8 cellular contexts compared by ENCODE assay signal in the genomic region with DNA sequence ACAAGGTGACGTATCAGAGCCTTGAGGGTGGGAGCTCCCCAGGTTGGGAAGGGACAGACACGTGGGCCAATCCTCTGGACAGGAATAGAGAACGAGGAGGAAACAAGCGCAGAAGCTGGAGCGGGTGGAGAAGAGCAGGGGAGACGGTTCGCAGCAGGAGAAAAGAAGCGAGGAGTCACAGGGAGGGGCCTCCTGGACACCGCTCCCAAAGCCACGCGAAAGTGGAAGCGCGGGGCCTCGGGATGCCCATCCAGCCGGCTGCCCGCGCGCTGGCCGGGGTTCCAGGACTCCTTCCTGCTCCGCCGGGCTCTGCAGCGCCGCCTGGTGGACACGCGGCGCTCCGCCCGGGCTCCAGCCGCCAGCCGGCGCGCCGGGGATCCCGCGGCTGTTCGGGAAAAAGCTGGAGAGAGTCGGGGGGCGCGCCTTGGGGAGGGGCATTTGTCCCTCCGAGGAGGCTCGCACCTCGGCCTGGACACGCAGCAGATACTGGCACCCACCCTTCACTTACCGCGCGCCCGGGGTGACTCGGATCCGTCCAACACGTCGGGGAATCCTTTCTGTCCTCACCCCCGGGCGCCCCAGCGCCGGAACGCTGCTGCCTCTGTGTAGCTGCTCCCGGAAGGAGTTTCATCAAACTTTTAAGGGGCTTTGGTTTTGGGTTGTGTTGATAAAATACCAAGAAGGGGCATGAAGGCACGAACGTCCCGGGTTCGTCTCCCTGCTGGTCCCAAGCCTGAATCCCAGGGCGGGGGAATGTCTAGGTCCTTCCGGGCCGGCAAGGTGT. TPM values are rescaled to one million over a fixed set of nuclear protein-coding genes. Genes with fewer than 3 reads are reported as not detected.
DNase-seq lines count a peak whose midpoint lies in the region; ATAC-seq and TF ChIP-seq lines count a peak whose summit lies in the region.

No MANE protein-coding gene starts in this region.

- H3K4me3 Mint-ChIP-seq in activated CD4-positive, alpha-beta T cell treated with anti-CD3 and anti-CD28 coated beads, Interleukin-2, amount 10 ng/mL, durations not matched to agents 24 days and 14 days, result peak overlapping the region; percentile 11
- no peak overlapping the region for H3K4me3 Mint-ChIP-seq in activated CD8-positive, alpha-beta T cell treated with anti-CD3 and anti-CD28 coated beads, Interleukin-2, amount 10 ng/mL, durations not matched to agents 7 days and 5 days

- DNase-seq in activated CD4-positive, alpha-beta T cell treated with anti-CD3 and anti-CD28 coated beads, Interleukin-2, amount 10 ng/mL, durations not matched to agents 24 days and 14 days, result peak; percentile 74
- no peak for DNase-seq in activated CD4-positive, alpha-beta T cell treated with anti-CD3 and anti-CD28 coated beads, Interleukin-2, amount 50 U/mL, for 1 hour
- no peak for DNase-seq in activated CD8-positive, alpha-beta T cell treated with anti-CD3 and anti-CD28 coated beads, Interleukin-2, amount 10 ng/mL, durations not matched to agents 7 days and 5 days
- DNase-seq in cardiac muscle cell (ENCODE audit: low read depth in 1 of 2, low spot score in 1 of 2), result peak; percentile 67 to 81
- peak; percentile 32 for DNase-seq in prostate gland (ENCODE audit: low spot score)
- no peak for DNase-seq in NCI-H2227 treated with DMSO at 0.1 percent for 48 hours (lab: John Stamatoyannopoulos, UW)
- no peak for DNase-seq in NCI-H1048 (lab: John Stamatoyannopoulos, UW)

- H3K27ac Mint-ChIP-seq in activated CD4-positive, alpha-beta T cell treated with anti-CD3 and anti-CD28 coated beads, Interleukin-2, amount 10 ng/mL, durations not matched to agents 24 days and 14 days, result peak overlapping the region; percentile 59
- H3K27ac Mint-ChIP-seq in activated CD8-positive, alpha-beta T cell treated with anti-CD3 and anti-CD28 coated beads, Interleukin-2, amount 10 ng/mL, durations not matched to agents 7 days and 5 days, result no peak overlapping the region

- H3K36me3 Mint-ChIP-seq in activated CD4-positive, alpha-beta T cell treated with anti-CD3 and anti-CD28 coated beads, Interleukin-2, amount 10 ng/mL, durations not matched to agents 24 days and 14 days (ENCODE audit: low read depth), result peaks cover 3% of the 10 kb centered on the region
- H3K36me3 Mint-ChIP-seq in activated CD8-positive, alpha-beta T cell treated with anti-CD3 and anti-CD28 coated beads, Interleukin-2, amount 10 ng/mL, durations not matched to agents 7 days and 5 days (ENCODE audit: low read depth), result no peaks in the 10 kb centered on the region

- peaks cover 81% of the 10 kb centered on the region for H3K27me3 ChIP-seq in cardiac muscle cell
- no peaks in the 10 kb centered on the region for H3K27me3 ChIP-seq in prostate gland (replicated peaks; ENCODE audit: insufficient read depth)

- intact Hi-C loops in activated CD4-positive, alpha-beta T cell treated with anti-CD3 and anti-CD28 coated beads, Interleukin-2, amount 10 ng/mL, durations not matched to agents 24 days and 14 days (cut with micrococcal nuclease), result loop anchor here (5.0 kb wide), 1 partner anchor 642 kb away; no protein-coding TSS in a partner anchor
- intact Hi-C loops in prostate gland (cut with DNase I), result loop anchor here (1.0 to 10.0 kb wide), 3 partner anchors 100 to 847 kb away; no protein-coding TSS in a partner anchor

- H3K4me1 ChIP-seq in cardiac muscle cell (ENCODE audit: low read depth) (no peaks in the 10 kb centered on the region), prostate gland (replicated peaks) (peaks cover 5% of the 10 kb centered on the region)

- peaks cover 6% of the 10 kb centered on the region for H3K36me3 ChIP-seq in cardiac muscle cell
- peaks cover 0 to 14% of the 10 kb centered on the region in 2 donors for H3K36me3 ChIP-seq in prostate gland

- TF ChIP-seq CTCF in cardiac muscle cell (IDR thresholded peaks at IDR 0.05; ENCODE audit: low read depth, low read length) (peak; percentile 86), prostate gland (IDR thresholded peaks at IDR 0.05) (peak; percentile 83 to 94 (median 90))

- POLR2A ChIA-PET in activated CD8-positive, alpha-beta T cell treated with anti-CD3 and anti-CD28 coated beads, Interleukin-2, amount 10 ng/mL, durations not matched to agents 7 days and 5 days (lab: Charles Lee), result no interaction called here

- ATAC-seq in activated CD8-positive, alpha-beta T cell treated with anti-CD3 and anti-CD28 coated beads, Interleukin-2, amount 10 ng/mL, durations not matched to agents 7 days and 5 days, result peak; percentile 59
- ATAC-seq in HG02852 (IDR thresholded peaks at IDR 0.05; ENCODE audit: unreplicated experiment), result no peak

- H3K27me3 Mint-ChIP-seq in activated CD4-positive, alpha-beta T cell treated with anti-CD3 and anti-CD28 coated beads, Interleukin-2, amount 10 ng/mL, durations not matched to agents 24 days and 14 days, result peaks cover 50% of the 10 kb centered on the region
- H3K27me3 Mint-ChIP-seq in activated CD8-positive, alpha-beta T cell treated with anti-CD3 and anti-CD28 coated beads, Interleukin-2, amount 10 ng/mL, durations not matched to agents 7 days and 5 days (ENCODE audit: low read depth), result peaks cover 42% of the 10 kb centered on the region

- no peaks in the 10 kb centered on the region for H3K9me3 Mint-ChIP-seq in activated CD4-positive, alpha-beta T cell treated with anti-CD3 and anti-CD28 coated beads, Interleukin-2, amount 10 ng/mL, durations not matched to agents 24 days and 14 days
- no peaks in the 10 kb centered on the region for H3K9me3 Mint-ChIP-seq in activated CD8-positive, alpha-beta T cell treated with anti-CD3 and anti-CD28 coated beads, Interleukin-2, amount 10 ng/mL, durations not matched to agents 7 days and 5 days (ENCODE audit: insufficient read depth)

- H3K27ac ChIP-seq in cardiac muscle cell (peak overlapping the region; percentile 96), prostate gland (peak overlapping the region; percentile 98 to 99)

- 19% methylated on average over 64 of the region's 64 CpGs for WGBS in prostate gland

- H3K9me3 ChIP-seq in cardiac muscle cell (ENCODE audit: low read depth) (no peaks in the 10 kb centered on the region), prostate gland (no peaks in the 10 kb centered on the region)

- no peak for TF ChIP-seq POLR2A in prostate gland (IDR thresholded peaks at IDR 0.05)

- CTCF ChIA-PET in activated CD8-positive, alpha-beta T cell treated with anti-CD3 and anti-CD28 coated beads, Interleukin-2, amount 10 ng/mL, durations not matched to agents 7 days and 5 days (lab: Charles Lee), result interaction anchor here (1.1 kb wide), 1 partner anchor 12 kb away, joined by 3 read pairs; no protein-coding TSS in a partner anchor

- H3K4me3 ChIP-seq in cardiac muscle cell (peak overlapping the region; percentile 97), prostate gland (peak overlapping the region; percentile 98 to 100)

- peaks cover 7% of the 10 kb centered on the region for H3K4me1 Mint-ChIP-seq in activated CD4-positive, alpha-beta T cell treated with anti-CD3 and anti-CD28 coated beads, Interleukin-2, amount 10 ng/mL, durations not matched to agents 24 days and 14 days
- H3K4me1 Mint-ChIP-seq in activated CD8-positive, alpha-beta T cell treated with anti-CD3 and anti-CD28 coated beads, Interleukin-2, amount 10 ng/mL, durations not matched to agents 7 days and 5 days (ENCODE audit: low read depth), result peaks cover 11% of the 10 kb centered on the region

RNA-seq across cellular contexts. Expression of a gene that starts 6.2 kb away (rescaled TPM):
- 0.07 and 0.09 TPM in 2 replicates for total RNA-seq in activated CD4-positive, alpha-beta T cell treated with anti-CD3 and anti-CD28 coated beads, Interleukin-2, amount 10 ng/mL, durations not matched to agents 24 days and 14 days
- under 1 TPM in 1 of 2 experiments, not detected in 1; 0.26 TPM for total RNA-seq in activated CD8-positive, alpha-beta T cell treated with anti-CD3 and anti-CD28 coated beads, Interleukin-2, amount 10 ng/mL, durations not matched to agents 7 days and 5 days
- total RNA-seq in cardiac muscle cell (110 and 124 TPM in 2 replicates), prostate gland (10 to 100 TPM; 23.9 to 33.7 TPM)
- 37.3 and 41.8 TPM in 2 replicates for polyA plus RNA-seq in cardiac muscle cell

RNA-seq across cellular contexts. Expression of a gene that starts 36.1 kb away (rescaled TPM):
- total RNA-seq in activated CD4-positive, alpha-beta T cell treated with anti-CD3 and anti-CD28 coated beads, Interleukin-2, amount 10 ng/mL, durations not matched to agents 24 days and 14 days, result not detected in 2 replicates
- not detected for total RNA-seq in activated CD8-positive, alpha-beta T cell treated with anti-CD3 and anti-CD28 coated beads, Interleukin-2, amount 10 ng/mL, durations not matched to agents 7 days and 5 days
- 3.0 and 6.2 TPM in 2 replicates for total RNA-seq in cardiac muscle cell
- 11.7 and 29.3 TPM in 2 replicates for polyA plus RNA-seq in cardiac muscle cell
- 10 to 100 TPM in 1 of 2 donors, 1 to 10 TPM in 1; 9.6 to 12.6 TPM for total RNA-seq in prostate gland

Comparison
In these comparisons a context has a peak if more than half of its experiments do, and no peak if none do; other contexts are left out.
1. DNase-seq: peak in activated CD4-positive, alpha-beta T cell treated with anti-CD3 and anti-CD28 coated beads, Interleukin-2, amount 10 ng/mL, durations not matched to agents 24 days and 14 days (single experiment), cardiac muscle cell (2 of 2) and prostate gland (single experiment); none in activated CD4-positive, alpha-beta T cell treated with anti-CD3 and anti-CD28 coated beads, Interleukin-2, amount 50 U/mL, for 1 hour (single experiment), activated CD8-positive, alpha-beta T cell treated with anti-CD3 and anti-CD28 coated beads, Interleukin-2, amount 10 ng/mL, durations not matched to agents 7 days and 5 days (single experiment), NCI-H2227 treated with DMSO at 0.1 percent for 48 hours (single experiment) and NCI-H1048 (single experiment).
2. RNA of a gene that starts 6.2 kb away (total RNA-seq): 110 to 124 TPM in cardiac muscle cell and 23.9 to 33.7 TPM in prostate gland; 0.26 TPM in activated CD8-positive, alpha-beta T cell treated with anti-CD3 and anti-CD28 coated beads, Interleukin-2, amount 10 ng/mL, durations not matched to agents 7 days and 5 days and 0.07 to 0.09 TPM in activated CD4-positive, alpha-beta T cell treated with anti-CD3 and anti-CD28 coated beads, Interleukin-2, amount 10 ng/mL, durations not matched to agents 24 days and 14 days; every median in the first group is over 10 times any median in the second.